19 cellular contexts compared by ENCODE assay signal in genomic region chrY:13149148-13149547, GRCh38.
DNase-seq lines count a peak whose midpoint lies in the region; ATAC-seq lines count a peak whose summit lies in the region.
"Had no signal": no experiment of that assay in that cellular context is flagged by ENCODE, and none has a peak within 500 bp of the region (broad histone marks: within the 10 kb centered on the region; RNA-seq: fewer than 3 reads in every experiment).

No MANE protein-coding gene starts in this region.

- H3K4me3 Mint-ChIP-seq in activated naive CD4-positive, alpha-beta T cell treated with anti-CD3 and anti-CD28 coated beads, Interleukin-2, amount 10 ng/mL, durations not matched to agents 7 days and 5 days, result peak overlapping the region; percentile 67
- H3K4me3 Mint-ChIP-seq in dendritic cell treated with granulocyte-macrophage colony-stimulating factor and Interleukin-4, amounts not matched to agents 40 ng/mL and 50 ng/mL, for 4 days, result peak overlapping the region; percentile 20
- H3K4me3 Mint-ChIP-seq in stimulated activated memory B cell treated with anti-CD40 and anti-IgM and Interleukin-4, amounts not matched to agents 10 μg/mL and 1 μg/mL and 100 μg/mL, for 72 hours, result peak overlapping the region; percentile 60

- intact Hi-C loops in dendritic cell treated with granulocyte-macrophage colony-stimulating factor and Interleukin-4, amounts not matched to agents 40 ng/mL and 50 ng/mL, for 4 days (cut with micrococcal nuclease), result no loop called here

- H3K27ac Mint-ChIP-seq in activated naive CD4-positive, alpha-beta T cell treated with anti-CD3 and anti-CD28 coated beads, Interleukin-2, amount 10 ng/mL, durations not matched to agents 7 days and 5 days, result no peak overlapping the region
- peak overlapping the region in 1 of 2 donors; percentile 83 for H3K27ac Mint-ChIP-seq in activated naive CD4-positive, alpha-beta T cell treated with anti-CD3 and anti-CD28 coated beads, Interleukin-2, amount 50 U/mL, for 72 hours
- no peak overlapping the region for H3K27ac Mint-ChIP-seq in dendritic cell treated with granulocyte-macrophage colony-stimulating factor and Interleukin-4, amounts not matched to agents 40 ng/mL and 50 ng/mL, for 4 days
- peak overlapping the region; percentile 72 for H3K27ac Mint-ChIP-seq in stimulated activated memory B cell treated with anti-CD40 and anti-IgM and Interleukin-4, amounts not matched to agents 10 μg/mL and 1 μg/mL and 100 μg/mL, for 72 hours

- H3K27me3 Mint-ChIP-seq in activated naive CD4-positive, alpha-beta T cell treated with anti-CD3 and anti-CD28 coated beads, Interleukin-2, amount 10 ng/mL, durations not matched to agents 7 days and 5 days, result no peaks in the 10 kb centered on the region
- no peaks in the 10 kb centered on the region for H3K27me3 Mint-ChIP-seq in dendritic cell treated with granulocyte-macrophage colony-stimulating factor and Interleukin-4, amounts not matched to agents 40 ng/mL and 50 ng/mL, for 4 days
- H3K27me3 Mint-ChIP-seq in stimulated activated memory B cell treated with anti-CD40 and anti-IgM and Interleukin-4, amounts not matched to agents 10 μg/mL and 1 μg/mL and 100 μg/mL, for 72 hours, result no peaks in the 10 kb centered on the region

- DNase-seq in activated naive CD4-positive, alpha-beta T cell treated with anti-CD3 and anti-CD28 coated beads, Interleukin-2, amount 10 ng/mL, durations not matched to agents 7 days and 5 days, result no peak
- no peak for DNase-seq in activated naive CD4-positive, alpha-beta T cell treated with anti-CD3 and anti-CD28 coated beads, Interleukin-2, amount 50 U/mL, for 72 hours (ENCODE audit: low spot score in 2 of 2)
- DNase-seq in NCI-H1417 (lab: John Stamatoyannopoulos, UW) (no peak), NCI-H2107 (lab: John Stamatoyannopoulos, UW) (no peak)
- DNase-seq: activated effector memory CD4-positive, alpha-beta T cell treated with anti-CD3 and anti-CD28 coated beads, Interleukin-2, amount 50 U/mL, for 16 hours; caudate nucleus; GDM1; IMR-90; mesendoderm; NCI-H146; NCI-H526 treated with DMSO at 0.1 percent for 48 hours; psoas muscle; Right ventricle myocardium superior had no signal

- H3K9me3 ChIP-seq in KOPT-K1 (ENCODE audit: insufficient read depth, low read length, poor library complexity, severe bottlenecking), result no peaks in the 10 kb centered on the region
- H3K9me3 ChIP-seq: BLaER1, esophagus muscularis mucosa, psoas muscle had no signal

- no peaks in the 10 kb centered on the region for H3K9me3 Mint-ChIP-seq in activated naive CD4-positive, alpha-beta T cell treated with anti-CD3 and anti-CD28 coated beads, Interleukin-2, amount 10 ng/mL, durations not matched to agents 7 days and 5 days
- H3K9me3 Mint-ChIP-seq in activated naive CD4-positive, alpha-beta T cell treated with anti-CD3 and anti-CD28 coated beads, Interleukin-2, amount 50 U/mL, for 72 hours, result no peaks in the 10 kb centered on the region
- no peaks in the 10 kb centered on the region for H3K9me3 Mint-ChIP-seq in dendritic cell treated with granulocyte-macrophage colony-stimulating factor and Interleukin-4, amounts not matched to agents 40 ng/mL and 50 ng/mL, for 4 days
- no peaks in the 10 kb centered on the region for H3K9me3 Mint-ChIP-seq in stimulated activated memory B cell treated with anti-CD40 and anti-IgM and Interleukin-4, amounts not matched to agents 10 μg/mL and 1 μg/mL and 100 μg/mL, for 72 hours

- H3K36me3 Mint-ChIP-seq in activated naive CD4-positive, alpha-beta T cell treated with anti-CD3 and anti-CD28 coated beads, Interleukin-2, amount 10 ng/mL, durations not matched to agents 7 days and 5 days, result no peaks in the 10 kb centered on the region
- no peaks in the 10 kb centered on the region for H3K36me3 Mint-ChIP-seq in activated naive CD4-positive, alpha-beta T cell treated with anti-CD3 and anti-CD28 coated beads, Interleukin-2, amount 50 U/mL, for 72 hours
- H3K36me3 Mint-ChIP-seq in dendritic cell treated with granulocyte-macrophage colony-stimulating factor and Interleukin-4, amounts not matched to agents 40 ng/mL and 50 ng/mL, for 4 days (ENCODE audit: low read depth), result no peaks in the 10 kb centered on the region
- no peaks in the 10 kb centered on the region for H3K36me3 Mint-ChIP-seq in stimulated activated memory B cell treated with anti-CD40 and anti-IgM and Interleukin-4, amounts not matched to agents 10 μg/mL and 1 μg/mL and 100 μg/mL, for 72 hours

- peak overlapping the region; percentile 77 for H3K27ac ChIP-seq in KOPT-K1 (ENCODE audit: low read depth, low read length, poor library complexity, severe bottlenecking)
- H3K27ac ChIP-seq: BLaER1, esophagus muscularis mucosa, psoas muscle had no signal

- no peaks in the 10 kb centered on the region for H3K36me3 ChIP-seq in KOPT-K1 (ENCODE audit: insufficient read depth, low read length)
- H3K36me3 ChIP-seq: BLaER1, esophagus muscularis mucosa had no signal

- peaks cover 9% of the 10 kb centered on the region for H3K4me1 Mint-ChIP-seq in activated naive CD4-positive, alpha-beta T cell treated with anti-CD3 and anti-CD28 coated beads, Interleukin-2, amount 10 ng/mL, durations not matched to agents 7 days and 5 days
- H3K4me1 Mint-ChIP-seq in dendritic cell treated with granulocyte-macrophage colony-stimulating factor and Interleukin-4, amounts not matched to agents 40 ng/mL and 50 ng/mL, for 4 days (ENCODE audit: low read depth), result no peaks in the 10 kb centered on the region
- H3K4me1 Mint-ChIP-seq in stimulated activated memory B cell treated with anti-CD40 and anti-IgM and Interleukin-4, amounts not matched to agents 10 μg/mL and 1 μg/mL and 100 μg/mL, for 72 hours, result no peaks in the 10 kb centered on the region

- CTCF ChIA-PET in activated naive CD4-positive, alpha-beta T cell treated with anti-CD3 and anti-CD28 coated beads, Interleukin-2, amount 10 ng/mL, durations not matched to agents 7 days and 5 days (lab: Charles Lee), result no interaction called here

- ATAC-seq in activated naive CD4-positive, alpha-beta T cell treated with anti-CD3 and anti-CD28 coated beads, Interleukin-2, amount 50 U/mL, for 72 hours, result no peak
- ATAC-seq in stimulated activated memory B cell treated with anti-CD40 and anti-IgM and Interleukin-4, amounts not matched to agents 10 μg/mL and 1 μg/mL and 100 μg/mL, for 72 hours, result no peak
- no peak for ATAC-seq in HG03442 (IDR thresholded peaks at IDR 0.05; ENCODE audit: unreplicated experiment)
- ATAC-seq: psoas muscle had no signal
